Comparison of ENCODE assay signal across 1 cellular context in genomic region chr4:113701156-113701555, GRCh38.
TF ChIP-seq lines count a peak whose summit lies in the region.

No MANE protein-coding gene starts in this region.

TF ChIP-seq in HepG2, 621 proteins besides CTCF, POLR2A, EP300 and RAD21 (continued from another document):
- TF ChIP-seq RERE (CRISPR knock-in tag; IDR thresholded peaks at IDR 0.05; ENCODE audit: low read depth) (no peak), ZBTB4 (CRISPR knock-in tag; IDR thresholded peaks at IDR 0.05; ENCODE audit: borderline replicate concordance) (no peak)
